Comparison of ENCODE assay signal across 13 cellular contexts in the genomic region with DNA sequence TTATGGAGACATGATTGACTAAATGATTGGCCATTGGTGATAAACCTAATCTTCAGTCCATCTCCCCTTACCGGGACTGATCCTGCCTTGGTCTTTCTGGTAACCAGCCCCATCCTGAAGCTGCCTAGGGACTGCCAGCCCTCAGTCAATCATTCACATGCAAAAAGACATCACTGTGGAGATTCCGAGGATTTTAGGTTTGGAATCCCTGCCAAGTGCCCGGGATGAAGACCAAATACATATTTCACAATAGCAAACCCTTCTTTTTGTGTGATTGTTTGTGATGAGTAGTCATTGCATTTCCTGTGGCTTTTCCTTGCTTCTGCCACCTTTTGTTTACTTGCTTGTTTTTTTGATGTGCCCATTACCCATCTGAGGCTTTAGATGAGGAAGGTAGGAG.
"Had no signal": no experiment of that assay in that cellular context is flagged by ENCODE, and none has a peak within 500 bp of the region (broad histone marks: within the 10 kb centered on the region; RNA-seq: fewer than 3 reads in every experiment).

No MANE protein-coding gene starts in this region.

- FAIRE-seq: endometrium, TTC549 had no signal

- H3K4me3 ChIP-seq: esophagus muscularis mucosa had no signal

- DNase-seq: amniotic stem cell; brain microvascular endothelial cell; hypothalamus; mammary epithelial cell; naive thymus-derived CD4-positive, alpha-beta T cell; stimulated activated CD4-positive, alpha-beta T cell treated with anti-CD3 and anti-CD28 coated beads, Interleukin-1b, Interleukin-23, amount 100 ng/mL, for 48 hours; stimulated activated naive B cell treated with anti-CD40 and anti-IgM and Interleukin-4, amounts not matched to agents 10 μg/mL and 1 μg/mL and 100 μg/mL, for 72 hours; T-helper 17 cell; trophoblast cell had no signal

- H3K4me3 Mint-ChIP-seq: activated naive CD4-positive, alpha-beta T cell treated with anti-CD3 and anti-CD28 coated beads, Interleukin-2, amount 50 U/mL, for 24 hours; naive thymus-derived CD4-positive, alpha-beta T cell; stimulated activated naive B cell treated with anti-CD40 and anti-IgM and Interleukin-4, amounts not matched to agents 10 μg/mL and 1 μg/mL and 100 μg/mL, for 72 hours; T-helper 17 cell had no signal

- ATAC-seq: naive thymus-derived CD4-positive, alpha-beta T cell; stimulated activated naive B cell treated with anti-CD40 and anti-IgM and Interleukin-4, amounts not matched to agents 10 μg/mL and 1 μg/mL and 100 μg/mL, for 72 hours; T-helper 17 cell had no signal

- H3K9me3 ChIP-seq: esophagus muscularis mucosa had no signal

- H3K27me3 ChIP-seq: brain microvascular endothelial cell, esophagus muscularis mucosa had no signal

- H3K9me3 Mint-ChIP-seq: activated naive CD4-positive, alpha-beta T cell treated with anti-CD3 and anti-CD28 coated beads, Interleukin-2, amount 50 U/mL, for 24 hours; stimulated activated naive B cell treated with anti-CD40 and anti-IgM and Interleukin-4, amounts not matched to agents 10 μg/mL and 1 μg/mL and 100 μg/mL, for 72 hours had no signal

- H3K27ac ChIP-seq: brain microvascular endothelial cell had no signal

- H3K27ac Mint-ChIP-seq: activated naive CD4-positive, alpha-beta T cell treated with anti-CD3 and anti-CD28 coated beads, Interleukin-2, amount 50 U/mL, for 24 hours; stimulated activated naive B cell treated with anti-CD40 and anti-IgM and Interleukin-4, amounts not matched to agents 10 μg/mL and 1 μg/mL and 100 μg/mL, for 72 hours; T-helper 17 cell had no signal

- H3K27me3 Mint-ChIP-seq: activated naive CD4-positive, alpha-beta T cell treated with anti-CD3 and anti-CD28 coated beads, Interleukin-2, amount 50 U/mL, for 24 hours; naive thymus-derived CD4-positive, alpha-beta T cell; T-helper 17 cell had no signal
